In genomic region chr12:116263844-116264243, GRCh38 we compare ENCODE assay signal across 1 cellular context.
TF ChIP-seq lines count a peak whose summit lies in the region.

No MANE protein-coding gene starts in this region.

TF ChIP-seq in GM12878, 131 proteins besides CTCF, POLR2A, EP300 and RAD21 (continued from another document):
- TF ChIP-seq ELK1 (IDR thresholded peaks at IDR 0.05; ENCODE audit: low read depth, low read length) = no peak
- TF ChIP-seq KDM1A (IDR thresholded peaks at IDR 0.05; ENCODE audit: borderline replicate concordance) = no peak
- no peak for TF ChIP-seq YBX1 (IDR thresholded peaks at IDR 0.05)
- no peak for TF ChIP-seq LARP7 (IDR thresholded peaks at IDR 0.05)
- no peak for TF ChIP-seq STAT3 (IDR thresholded peaks at IDR 0.05; ENCODE audit: low read depth, low read length)
- no peak for TF ChIP-seq CEBPZ (IDR thresholded peaks at IDR 0.05; ENCODE audit: low read depth, low read length)
- TF ChIP-seq SUZ12 (IDR thresholded peaks at IDR 0.05; ENCODE audit: unreplicated experiment) = no peak
- TF ChIP-seq ATF2 (IDR thresholded peaks at IDR 0.05; ENCODE audit: low read length) = no peak
- no peak for TF ChIP-seq USF2 (IDR thresholded peaks at IDR 0.05; ENCODE audit: borderline replicate concordance, low read depth, low read length)
